12 cellular contexts compared by ENCODE assay signal in the genomic region with DNA sequence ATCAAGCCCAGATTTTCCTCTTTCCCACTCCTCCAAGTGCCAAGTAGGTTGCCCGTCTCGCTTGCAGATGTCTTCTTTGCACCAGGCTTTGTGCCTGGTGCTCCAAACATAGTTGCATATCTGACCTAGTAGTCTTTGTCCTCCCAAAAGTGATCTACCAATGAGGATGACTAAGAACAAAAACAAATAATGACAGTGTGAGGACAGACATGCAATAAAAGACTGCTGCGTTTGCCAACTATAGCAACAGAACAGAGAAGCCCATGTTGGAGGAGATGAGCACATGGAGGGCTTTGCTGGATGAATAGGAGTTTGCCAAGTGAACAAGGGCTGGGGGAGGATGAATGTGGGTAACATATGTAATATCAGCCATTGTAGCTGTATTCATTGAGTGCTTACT. TPM values are rescaled to one million over a fixed set of nuclear protein-coding genes. Genes with fewer than 3 reads are reported as not detected.
DNase-seq lines count a peak whose midpoint lies in the region; ATAC-seq, FAIRE-seq and TF ChIP-seq lines count a peak whose summit lies in the region.
"Had no signal": no experiment of that assay in that cellular context is flagged by ENCODE, and none has a peak within 500 bp of the region (broad histone marks: within the 10 kb centered on the region; RNA-seq: fewer than 3 reads in every experiment).

No MANE protein-coding gene starts in this region.

- no peak overlapping the region for H2BK5ac ChIP-seq in H1 (ENCODE audit: low read depth, low read length)

- TF ChIP-seq CTCF in H1 (IDR thresholded peaks at IDR 0.05; ENCODE audit: control extremely low read depth in 1 of 3, insufficient read depth in 1 of 3, low read depth in 1 of 3, low read length in 3 of 3) (no peak), tibial nerve (IDR thresholded peaks at IDR 0.05) (no peak)

- no peaks in the 10 kb centered on the region for H3K79me1 ChIP-seq in H1 (ENCODE audit: low read depth, low read length)

- no peak overlapping the region for H3K4me2 ChIP-seq in H1 (ENCODE audit: insufficient read depth in 1 of 2, low read depth in 2 of 2, low read length in 2 of 2)

- H3K18ac ChIP-seq in H1 (ENCODE audit: extremely low read depth, low read length): no peak overlapping the region

- H4K20me1 ChIP-seq in H1 (replicated peaks in 1 of 2; ENCODE audit: control insufficient read depth in 1 of 2, insufficient read depth in 2 of 2, low read length in 2 of 2): no peaks in the 10 kb centered on the region

- H3K27me3 ChIP-seq in right cardiac atrium (ENCODE audit: control insufficient read depth, insufficient read depth) (no peaks in the 10 kb centered on the region), H1 (replicated peaks in 1 of 4; ENCODE audit: control insufficient read depth in 3 of 4, extremely low read depth in 1 of 4, insufficient read depth in 3 of 4, low read length in 3 of 4) (peaks cover 3 to 7% (median 6%) of the 10 kb centered on the region in 4 experiments), tibial nerve (peaks cover 0 to 4% of the 10 kb centered on the region in 2 donors)

- H3K9me3 ChIP-seq in right cardiac atrium (ENCODE audit: control insufficient read depth, low read length) (no peaks in the 10 kb centered on the region), H1 (ENCODE audit: insufficient read depth in 2 of 2, low read depth in 1 of 2, low read length in 1 of 2) (no peaks in the 10 kb centered on the region), tibial nerve (no peaks in the 10 kb centered on the region)

- 62% methylated on average over 3 of the region's 3 CpGs for WGBS in right cardiac atrium
- WGBS in H1 (ENCODE audit: extremely low coverage in 1 of 2, insufficient coverage in 1 of 2, insufficient read length in 1 of 2, insufficient replicate concordance in 2 of 2, low coverage in 1 of 2, low lambda C conversion rate in 2 of 2, missing lambda C conversion rate in 1 of 2), 2 experiments: 91% methylated on average over 3 of the region's 3 CpGs; no CpG with 5 or more reads in 1 of the 2 experiments
- 65 to 72% methylated on average over 3 of the region's 3 CpGs for WGBS in tibial nerve, 2 donors

- H2BK15ac ChIP-seq in H1 (ENCODE audit: low read length): no peak overlapping the region

- H3K4me1 ChIP-seq in right cardiac atrium (ENCODE audit: control insufficient read depth, insufficient read depth, low read length): peaks cover 2% of the 10 kb centered on the region
- H3K4me1 ChIP-seq in H1 (replicated peaks in 1 of 4; ENCODE audit: control insufficient read depth in 3 of 4, insufficient read depth in 4 of 4, low read length in 3 of 4): peaks cover 0 to 8% (median 2%) of the 10 kb centered on the region in 4 experiments; a peak in 4 of 7 replicates
- H3K4me1 ChIP-seq in tibial nerve: peaks cover 0 to 33% (median 10%) of the 10 kb centered on the region in 4 donors

- no peak overlapping the region for H2AK5ac ChIP-seq in H1 (ENCODE audit: low read depth, low read length)

- intact Hi-C loops in right cardiac atrium (cut with DNase I) (no loop called here), left ventricle myocardium superior (cut with micrococcal nuclease) (no loop called here)

- no peak for DNase-seq in right cardiac atrium
- DNase-seq in left ventricle myocardium superior: no peak
- peak; percentile 23 for DNase-seq in NCI-H2029 (lab: John Stamatoyannopoulos, UW)
- DNase-seq in H1 (ENCODE audit: low read depth in 1 of 2, low spot score in 2 of 2): no peak
- no peak for DNase-seq in tibial nerve (ENCODE audit: low spot score in 2 of 2)
- no peak for DNase-seq in OCI-M2 (lab: John Stamatoyannopoulos, UW; ENCODE audit: unreplicated experiment)
- no peak for DNase-seq in activated CD4-positive, alpha-beta T cell treated with anti-CD3 and anti-CD28 coated beads, Interleukin-2, amount 50 U/mL, for 1 hour
- DNase-seq: DMS 273 treated with DMSO at 0.1 percent for 48 hours; mesenchymal stem cell; stimulated activated CD4-positive, alpha-beta T cell treated with anti-CD3 and anti-CD28 coated beads, Interleukin-4, amount 100 ng/mL, for 24 hours had no signal

- no peaks in the 10 kb centered on the region for H3K36me3 ChIP-seq in H1 (ENCODE audit: control insufficient read depth in 2 of 4, insufficient read depth in 4 of 4, low read length in 3 of 4)
- H3K36me3 ChIP-seq in tibial nerve: no peaks in the 10 kb centered on the region

- H2BK20ac ChIP-seq in H1 (ENCODE audit: low read length): no peak overlapping the region

- H2AFZ ChIP-seq in H1 (ENCODE audit: low read length): no peak overlapping the region

- FAIRE-seq in H1 (lab: Jason Lieb, UNC): no peak

- H3K4me3 ChIP-seq in right cardiac atrium (ENCODE audit: low read length) (no peak overlapping the region), H1 (ENCODE audit: extremely low read depth in 1 of 4, insufficient read depth in 2 of 4, low read depth in 3 of 4, low read length in 4 of 4) (no peak overlapping the region), tibial nerve (no peak overlapping the region)

- no peak overlapping the region for H3K9ac ChIP-seq in H1 (replicated peaks in 1 of 4; ENCODE audit: extremely low read depth in 1 of 4, low read depth in 3 of 4, low read length in 3 of 4)

- H3K27ac ChIP-seq in right cardiac atrium (ENCODE audit: low read length): peak overlapping the region; percentile 19
- no peak overlapping the region for H3K27ac ChIP-seq in H1 (ENCODE audit: low read depth, low read length)
- peak overlapping the region in 3 of 4 donors; percentile 62 to 80 (median 73) for H3K27ac ChIP-seq in tibial nerve

- POLR2A ChIA-PET in H1 (lab: Charles Lee; ENCODE audit: partially characterized antibody): no interaction called here

- H3K56ac ChIP-seq in H1 (replicated peaks; ENCODE audit: insufficient read length, low read depth, low read length): no peak overlapping the region

- H3K14ac ChIP-seq in H1 (ENCODE audit: insufficient read length): no peak overlapping the region

- H3K79me2 ChIP-seq in H1 (ENCODE audit: control insufficient read depth in 1 of 2, insufficient read depth in 2 of 2, low read length in 2 of 2): no peaks in the 10 kb centered on the region

- no peaks in the 10 kb centered on the region; the same call in 1 of the 2 replicates for H3K23me2 ChIP-seq in H1 (ENCODE audit: low read depth, low read length)

- CTCF ChIA-PET in H1 (lab: Charles Lee; ENCODE audit: partially characterized antibody): interaction anchor here (0.6 to 12.0 kb wide), 5 partner anchors 20 to 26 kb away, joined by 3 to 96 read pairs (median 5); no protein-coding TSS in a partner anchor

- TF ChIP-seq POLR2A in H1 (IDR thresholded peaks at IDR 0.05; ENCODE audit: control extremely low read depth in 1 of 2, low read depth in 2 of 2, low read length in 2 of 2) (no peak), tibial nerve (IDR thresholded peaks at IDR 0.05) (no peak)

- no peak for TF ChIP-seq RAD21 in H1 (IDR thresholded peaks at IDR 0.05 in 1 of 2, conservative IDR thresholded peaks at IDR 0.05 in 1 of 2; ENCODE audit: low read depth in 2 of 2, low read length in 2 of 2)

- no peak overlapping the region for H2BK120ac ChIP-seq in H1 (replicated peaks; ENCODE audit: low read depth, low read length)

- no peak for ATAC-seq in right cardiac atrium
- ATAC-seq in left ventricle myocardium superior: no peak
- ATAC-seq in HG02981 (IDR thresholded peaks at IDR 0.05; ENCODE audit: unreplicated experiment): no peak

- H4K91ac ChIP-seq in H1 (replicated peaks; ENCODE audit: insufficient read length, low read length): no peak overlapping the region

- no peak overlapping the region for H3K4ac ChIP-seq in H1 (replicated peaks; ENCODE audit: insufficient read length, low read depth, low read length)

- 0 out of 2 replicates have a peak overlapping the region, but pooled peaks have one; percentile 39 for H2BK12ac ChIP-seq in H1 (ENCODE audit: low read depth, low read length)

- TF ChIP-seq EP300 in H1 (IDR thresholded peaks at IDR 0.05; ENCODE audit: borderline replicate concordance in 1 of 2, low read depth in 2 of 2, low read length in 2 of 2) (no peak), tibial nerve (IDR thresholded peaks at IDR 0.05) (peak in 1 of 2 donors; percentile 14)

- no peak overlapping the region for H3K23ac ChIP-seq in H1 (ENCODE audit: insufficient read length)

- no peak overlapping the region for H4K8ac ChIP-seq in H1 (ENCODE audit: extremely low read depth, insufficient read depth, low read length)

- H4K5ac ChIP-seq in H1 (ENCODE audit: insufficient read length, low read depth, low read length): no peak overlapping the region

TF ChIP-seq in H1, 55 proteins besides CTCF, POLR2A, EP300 and RAD21:
- TF ChIP-seq PHF8 (conservative IDR thresholded peaks at IDR 0.05; ENCODE audit: low read depth, low read length): no peak
- no peak for TF ChIP-seq TAF7 (optimal IDR thresholded peaks at IDR 0.05; ENCODE audit: borderline replicate concordance, low read depth, low read length)
- no peak for TF ChIP-seq HDAC6 (IDR thresholded peaks at IDR 0.05; ENCODE audit: low read depth, low read length)
- TF ChIP-seq NRF1 (IDR thresholded peaks at IDR 0.05; ENCODE audit: low read depth, low read length): no peak
- no peak for TF ChIP-seq KDM5A (IDR thresholded peaks at IDR 0.05; ENCODE audit: low read length)
- TF ChIP-seq ASH2L (IDR thresholded peaks at IDR 0.05; ENCODE audit: low read length): no peak
- TF ChIP-seq CBX8 (IDR thresholded peaks at IDR 0.05; ENCODE audit: borderline replicate concordance, low read depth, low read length): no peak
- TF ChIP-seq YY1 (IDR thresholded peaks at IDR 0.05; ENCODE audit: low read depth, low read length): no peak
- TF ChIP-seq EGR1 (IDR thresholded peaks at IDR 0.05; ENCODE audit: borderline replicate concordance, low read depth, low read length): no peak
- TF ChIP-seq E2F6 (IDR thresholded peaks at IDR 0.05): no peak
TF ChIP-seq in H1: peak in this region for 0.

RNA-seq across cellular contexts. Expression of gene DTX1, which starts 15.6 kb away (rescaled TPM):
- total RNA-seq in right cardiac atrium (1 to 10 TPM; 2.0 to 4.9 (median 3.9) TPM), left ventricle myocardium superior (2.4 TPM), tibial nerve (10 to 100 TPM; 17.3 to 38.1 (median 25.4) TPM)
- polyA plus RNA-seq in right cardiac atrium (1.2 TPM), H1 (2011; rRNA removed) (4.7 and 7.0 TPM in 2 replicates)
- total RNA-seq in H1 (2021; fragmentation: NEBNext Ultra II Directional; extraction: Animal tissue kit (Norgen Biotek cat#: 25700)): 6.9 and 8.6 TPM in 2 replicates
- polyA plus RNA-seq in H1 (2011; cell fraction: cytosol; rRNA removed): 5.3 TPM
- polyA plus RNA-seq in H1 (2011; cell fraction: nucleus; rRNA removed): 7.4 TPM
- polyA plus RNA-seq in H1 (2012, experiment 1 of 2): 4.1 to 7.7 TPM (median 6.1 TPM) in 4 replicates
- polyA plus RNA-seq in H1 (2012, experiment 2 of 2): 6.5 TPM
- polyA plus RNA-seq in H1 (2013, experiment 1 of 2): 4.9 TPM
- 4.6 TPM for polyA plus RNA-seq in H1 (2013, experiment 2 of 2)
- 3.0 and 3.6 TPM in 2 replicates for polyA minus RNA-seq in H1 (2011; rRNA and poly(A)+ RNA removed)
- polyA minus RNA-seq in H1 (2011; cell fraction: cytosol; rRNA and poly(A)+ RNA removed): 5.7 TPM
- polyA minus RNA-seq in H1 (2011; cell fraction: nucleus; rRNA and poly(A)+ RNA removed): 3.8 TPM
- total RNA-seq: T-helper 2 cell treated with Interferon-gamma antibody and Interleukin-4, amounts not matched to agents 100 ng/mL and 5 ng/mL, for 36 hours had no signal
